20 cellular contexts compared by ENCODE assay signal in the genomic region with DNA sequence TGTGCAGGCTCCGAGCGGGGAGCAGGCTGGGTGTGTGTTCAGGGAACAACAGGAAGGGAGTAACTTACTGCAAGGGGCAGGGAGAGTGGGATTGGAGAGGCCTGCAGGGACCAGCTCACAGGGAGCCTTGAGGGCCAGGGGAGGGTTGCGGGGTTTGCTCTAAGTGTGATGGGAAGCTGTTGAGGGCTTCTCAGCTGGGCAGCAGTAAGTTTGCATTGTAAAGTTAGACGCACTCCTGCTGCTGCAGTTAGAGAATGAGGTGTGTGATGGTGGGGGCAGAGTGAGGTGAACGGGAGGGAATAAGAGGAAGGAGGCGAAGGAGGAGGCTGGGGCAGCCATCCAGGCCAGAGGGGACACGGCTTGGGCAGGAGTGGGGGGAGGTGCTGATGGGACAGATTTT. TPM values are rescaled to one million over a fixed set of nuclear protein-coding genes. Genes with fewer than 3 reads are reported as not detected.
A peak's percentile ranks its signal among the peaks of the same experiment; 100 is the strongest.
DNase-seq lines count a peak whose midpoint lies in the region; ATAC-seq and TF ChIP-seq lines count a peak whose summit lies in the region.
"Had no signal": no experiment of that assay in that cellular context is flagged by ENCODE, and none has a peak within 500 bp of the region (broad histone marks: within the 10 kb centered on the region; RNA-seq: fewer than 3 reads in every experiment).

No MANE protein-coding gene starts in this region.

- H3F3A ChIP-seq in neural progenitor cell (ENCODE audit: low read depth), result no peaks in the 10 kb centered on the region

- no peaks in the 10 kb centered on the region for H3K4me1 Mint-ChIP-seq in activated CD8-positive, alpha-beta T cell treated with anti-CD3 and anti-CD28 coated beads, Interleukin-2, amount 10 ng/mL, durations not matched to agents 7 days and 5 days (ENCODE audit: low read depth)
- no peaks in the 10 kb centered on the region for H3K4me1 Mint-ChIP-seq in activated CD8-positive, alpha-beta T cell treated with anti-CD3 and anti-CD28 coated beads for 36 hours (ENCODE audit: low read depth)
- no peaks in the 10 kb centered on the region for H3K4me1 Mint-ChIP-seq in CD4-positive, alpha-beta memory T cell
- no peaks in the 10 kb centered on the region for H3K4me1 Mint-ChIP-seq in neural progenitor cell
- H3K4me1 Mint-ChIP-seq: brain had no signal

- no peak overlapping the region for H3K4me3 ChIP-seq in CD4-positive, alpha-beta memory T cell (ENCODE audit: low read length in 2 of 2)
- no peak overlapping the region for H3K4me3 ChIP-seq in neural progenitor cell
- H3K4me3 ChIP-seq: GM12878, stomach, upper lobe of left lung had no signal

- no peaks in the 10 kb centered on the region for H3K4me1 ChIP-seq in CD4-positive, alpha-beta memory T cell (ENCODE audit: insufficient read depth, low read length)
- H3K4me1 ChIP-seq in neural progenitor cell, result no peaks in the 10 kb centered on the region

- no peaks in the 10 kb centered on the region for H3K27me3 ChIP-seq in CD4-positive, alpha-beta memory T cell (ENCODE audit: insufficient read depth, low read length)
- no peaks in the 10 kb centered on the region for H3K27me3 ChIP-seq in neural progenitor cell
- H3K27me3 ChIP-seq: stomach, upper lobe of left lung had no signal

- H3K79me2 ChIP-seq in neural progenitor cell (ENCODE audit: low read depth), result no peaks in the 10 kb centered on the region

- ATAC-seq in activated CD8-positive, alpha-beta T cell treated with anti-CD3 and anti-CD28 coated beads, Interleukin-2, amount 10 ng/mL, durations not matched to agents 7 days and 5 days, result no peak
- ATAC-seq in activated CD8-positive, alpha-beta T cell treated with anti-CD3 and anti-CD28 coated beads for 36 hours, result no peak
- no peak for ATAC-seq in GM19455 (IDR thresholded peaks at IDR 0.05; ENCODE audit: unreplicated experiment)
- ATAC-seq: GM12878 had no signal

- POLR2A ChIA-PET in activated CD8-positive, alpha-beta T cell treated with anti-CD3 and anti-CD28 coated beads, Interleukin-2, amount 10 ng/mL, durations not matched to agents 7 days and 5 days (lab: Charles Lee), result no interaction called here
- POLR2A ChIA-PET in activated CD8-positive, alpha-beta T cell treated with anti-CD3 and anti-CD28 coated beads for 36 hours (lab: Charles Lee), result no interaction called here
- POLR2A ChIA-PET in CD4-positive, alpha-beta memory T cell (lab: Charles Lee; ENCODE audit: partially characterized antibody), result no interaction called here

- H3K9me3 Mint-ChIP-seq in activated CD8-positive, alpha-beta T cell treated with anti-CD3 and anti-CD28 coated beads, Interleukin-2, amount 10 ng/mL, durations not matched to agents 7 days and 5 days (ENCODE audit: insufficient read depth), result no peaks in the 10 kb centered on the region
- H3K9me3 Mint-ChIP-seq in activated CD8-positive, alpha-beta T cell treated with anti-CD3 and anti-CD28 coated beads for 36 hours, result no peaks in the 10 kb centered on the region
- H3K9me3 Mint-ChIP-seq in CD4-positive, alpha-beta memory T cell, result peaks cover 0 to 3% (median 0%) of the 10 kb centered on the region in 8 donors
- no peaks in the 10 kb centered on the region for H3K9me3 Mint-ChIP-seq in neural progenitor cell
- H3K9me3 Mint-ChIP-seq: brain had no signal

- no peak for DNase-seq in activated CD8-positive, alpha-beta T cell treated with anti-CD3 and anti-CD28 coated beads, Interleukin-2, amount 10 ng/mL, durations not matched to agents 7 days and 5 days
- DNase-seq in activated CD8-positive, alpha-beta T cell treated with anti-CD3 and anti-CD28 coated beads for 36 hours, result no peak
- DNase-seq in CD4-positive, alpha-beta memory T cell, result no peak
- DNase-seq in activated CD8-positive, alpha-beta memory T cell treated with anti-CD3 and anti-CD28 coated beads, Interleukin-2, amount 50 U/mL, for 48 hours, result peak; percentile 34
- DNase-seq in neural progenitor cell (ENCODE audit: low spot score), result no peak
- DNase-seq in NCI-H187 (lab: John Stamatoyannopoulos, UW), result no peak
- no peak for DNase-seq in COR-L47 (lab: John Stamatoyannopoulos, UW)
- DNase-seq: activated CD4-positive, alpha-beta T cell treated with anti-CD3 and anti-CD28 coated beads for 1 hour; DMS79 treated with DMSO at 0.1 percent for 48 hours; KG1; NCI-H1694; NCI-H69; occipital lobe; retina; stimulated activated CD4-positive, alpha-beta T cell treated with anti-CD3 and anti-CD28 coated beads, Interleukin-2, amount 100 ng/mL, for 48 hours; stomach had no signal

- H3K27ac Mint-ChIP-seq in activated CD8-positive, alpha-beta T cell treated with anti-CD3 and anti-CD28 coated beads, Interleukin-2, amount 10 ng/mL, durations not matched to agents 7 days and 5 days, result peak overlapping the region; percentile 53
- no peak overlapping the region for H3K27ac Mint-ChIP-seq in activated CD8-positive, alpha-beta T cell treated with anti-CD3 and anti-CD28 coated beads for 36 hours
- peak overlapping the region in 6 of 7 donors; percentile 24 to 90 (median 70) for H3K27ac Mint-ChIP-seq in CD4-positive, alpha-beta memory T cell
- H3K27ac Mint-ChIP-seq in neural progenitor cell, result peak overlapping the region; percentile 23

- intact Hi-C loops in activated CD8-positive, alpha-beta T cell treated with anti-CD3 and anti-CD28 coated beads for 36 hours (cut with micrococcal nuclease), result no loop called here
- intact Hi-C loops in CD4-positive, alpha-beta memory T cell (cut with micrococcal nuclease), result no loop called here

- no peak for TF ChIP-seq CTCF in activated CD8-positive, alpha-beta T cell treated with anti-CD3 and anti-CD28 coated beads for 36 hours (IDR thresholded peaks at IDR 0.05)
- TF ChIP-seq CTCF in neural progenitor cell (IDR thresholded peaks at IDR 0.05), result no peak

- no peak overlapping the region for H3K4me2 ChIP-seq in neural progenitor cell

- H3K36me3 ChIP-seq in CD4-positive, alpha-beta memory T cell (ENCODE audit: insufficient read depth, low read length), result peaks cover 61% of the 10 kb centered on the region
- H3K36me3 ChIP-seq in neural progenitor cell, result no peaks in the 10 kb centered on the region

- peaks cover 28% of the 10 kb centered on the region for H3K36me3 Mint-ChIP-seq in activated CD8-positive, alpha-beta T cell treated with anti-CD3 and anti-CD28 coated beads, Interleukin-2, amount 10 ng/mL, durations not matched to agents 7 days and 5 days (ENCODE audit: low read depth)
- H3K36me3 Mint-ChIP-seq in activated CD8-positive, alpha-beta T cell treated with anti-CD3 and anti-CD28 coated beads for 36 hours (ENCODE audit: low read depth), result peaks cover 26% of the 10 kb centered on the region
- peaks cover 54 to 80% of the 10 kb centered on the region in 2 donors for H3K36me3 Mint-ChIP-seq in CD4-positive, alpha-beta memory T cell
- peaks cover 28% of the 10 kb centered on the region for H3K36me3 Mint-ChIP-seq in neural progenitor cell

- H4K20me1 ChIP-seq in neural progenitor cell (ENCODE audit: low read depth), result no peaks in the 10 kb centered on the region

- no peak overlapping the region for H3K27ac ChIP-seq in CD4-positive, alpha-beta memory T cell (ENCODE audit: low read depth, low read length)
- H3K27ac ChIP-seq in neural progenitor cell, result no peak overlapping the region
- H3K27ac ChIP-seq: upper lobe of left lung had no signal

- no peaks in the 10 kb centered on the region for H3K27me3 Mint-ChIP-seq in activated CD8-positive, alpha-beta T cell treated with anti-CD3 and anti-CD28 coated beads, Interleukin-2, amount 10 ng/mL, durations not matched to agents 7 days and 5 days (ENCODE audit: low read depth)
- H3K27me3 Mint-ChIP-seq in activated CD8-positive, alpha-beta T cell treated with anti-CD3 and anti-CD28 coated beads for 36 hours, result no peaks in the 10 kb centered on the region
- H3K27me3 Mint-ChIP-seq in CD4-positive, alpha-beta memory T cell, result no peaks in the 10 kb centered on the region
- no peaks in the 10 kb centered on the region for H3K27me3 Mint-ChIP-seq in neural progenitor cell (ENCODE audit: insufficient read depth, low read depth)
- H3K27me3 Mint-ChIP-seq: brain had no signal

- H3K9me3 ChIP-seq in CD4-positive, alpha-beta memory T cell (ENCODE audit: control insufficient read depth in 1 of 2, low read length in 2 of 2), result no peaks in the 10 kb centered on the region
- no peaks in the 10 kb centered on the region for H3K9me3 ChIP-seq in neural progenitor cell (ENCODE audit: low read depth)
- H3K9me3 ChIP-seq: stomach, upper lobe of left lung had no signal

- CTCF ChIA-PET in activated CD8-positive, alpha-beta T cell treated with anti-CD3 and anti-CD28 coated beads, Interleukin-2, amount 10 ng/mL, durations not matched to agents 7 days and 5 days (lab: Charles Lee), result no interaction called here
- CTCF ChIA-PET in activated CD8-positive, alpha-beta T cell treated with anti-CD3 and anti-CD28 coated beads for 36 hours (lab: Charles Lee), result no interaction called here
- CTCF ChIA-PET in CD4-positive, alpha-beta memory T cell (lab: Charles Lee; ENCODE audit: partially characterized antibody), result no interaction called here

- no peak overlapping the region for H3K4me3 Mint-ChIP-seq in activated CD8-positive, alpha-beta T cell treated with anti-CD3 and anti-CD28 coated beads, Interleukin-2, amount 10 ng/mL, durations not matched to agents 7 days and 5 days
- H3K4me3 Mint-ChIP-seq in activated CD8-positive, alpha-beta T cell treated with anti-CD3 and anti-CD28 coated beads for 36 hours, result no peak overlapping the region
- no peak overlapping the region for H3K4me3 Mint-ChIP-seq in CD4-positive, alpha-beta memory T cell
- H3K4me3 Mint-ChIP-seq in neural progenitor cell, result no peak overlapping the region
- H3K4me3 Mint-ChIP-seq: brain had no signal

- no peak overlapping the region for H2AFZ ChIP-seq in neural progenitor cell (replicated peaks)

- H3K9ac ChIP-seq in neural progenitor cell, result no peak overlapping the region

RNA-seq across cellular contexts. Expression of gene BOLA3, which starts 53.4 kb away (rescaled TPM):
- 10 to 100 TPM; 79.7 to 85.4 TPM for total RNA-seq in activated CD8-positive, alpha-beta T cell treated with anti-CD3 and anti-CD28 coated beads, Interleukin-2, amount 10 ng/mL, durations not matched to agents 7 days and 5 days
- 100 to 1,000 TPM; 131 to 135 TPM for total RNA-seq in activated CD8-positive, alpha-beta T cell treated with anti-CD3 and anti-CD28 coated beads for 36 hours
- total RNA-seq in CD4-positive, alpha-beta memory T cell, result 10 to 100 TPM; 16.4 to 19.0 TPM
- 100 to 1,000 TPM in 1 of 2 donors, 10 to 100 TPM in 1; 82.0 to 101 TPM for polyA plus RNA-seq in CD4-positive, alpha-beta memory T cell
- 56.2 and 76.5 TPM in 2 replicates for total RNA-seq in neural progenitor cell (ENCODE audit: low replicate concordance)
